In genomic region chr10:94235470-94235869, GRCh38 we compare ENCODE assay signal across 24 cellular contexts.
"Had no signal": no experiment of that assay in that cellular context is flagged by ENCODE, and none has a peak within 500 bp of the region (broad histone marks: within the 10 kb centered on the region; RNA-seq: fewer than 3 reads in every experiment).

No MANE protein-coding gene starts in this region.

- FAIRE-seq: keratinocyte had no signal

- H3K36me3 ChIP-seq: esophagus squamous epithelium had no signal

- H3K27ac ChIP-seq: esophagus squamous epithelium, gastroesophageal sphincter, right atrium auricular region, spleen, testis, transverse colon had no signal

- H3K4me3 Mint-ChIP-seq: effector memory CD8-positive, alpha-beta T cell; immature natural killer cell; natural killer cell treated with Interleukin-12 subunit alpha and Interleukin-12 subunit beta and Interleukin-15 and Interleukin-18, amount 100 ng/mL, for 72 hours; stimulated activated memory B cell treated with anti-CD40 and anti-IgM and Interleukin-4, amounts not matched to agents 10 μg/mL and 1 μg/mL and 100 μg/mL, for 72 hours; stimulated activated naive CD8-positive, alpha-beta T cell treated with anti-CD3 and anti-CD28 coated beads, Interleukin-15, Interleukin-2, amounts not matched to agents 100 ng/mL and 50 ng/mL, for 24 hours had no signal

- H3K4me1 ChIP-seq: esophagus squamous epithelium, gastroesophageal sphincter, right atrium auricular region, spleen, testis, transverse colon had no signal

- H3K27me3 ChIP-seq: esophagus squamous epithelium, gastroesophageal sphincter, right atrium auricular region, spleen, testis, transverse colon had no signal

- DNase-seq: central memory CD4-positive, alpha-beta T cell; effector memory CD8-positive, alpha-beta T cell; esophagus squamous epithelium; foreskin fibroblast; glutamatergic neuron; immature natural killer cell; left cardiac atrium; left ventricle myocardium superior; mesenchymal stem cell; midbrain; posterior cingulate gyrus; spleen; stimulated activated CD4-positive, alpha-beta T cell treated with anti-CD3 and anti-CD28 coated beads, Interleukin-15, amount 100 ng/mL, for 24 hours; stimulated activated CD4-positive, alpha-beta T cell treated with anti-CD3 and anti-CD28 coated beads, Interleukin-1b, Interleukin-23, amount 100 ng/mL, for 48 hours; stimulated activated CD4-positive, alpha-beta T cell treated with anti-CD3 and anti-CD28 coated beads, Interleukin-4, amount 100 ng/mL, for 24 hours; testis; transverse colon had no signal

- H3K27ac Mint-ChIP-seq: effector memory CD8-positive, alpha-beta T cell; immature natural killer cell; natural killer cell treated with Interleukin-12 subunit alpha and Interleukin-12 subunit beta and Interleukin-15 and Interleukin-18, amount 100 ng/mL, for 72 hours; stimulated activated memory B cell treated with anti-CD40 and anti-IgM and Interleukin-4, amounts not matched to agents 10 μg/mL and 1 μg/mL and 100 μg/mL, for 72 hours; stimulated activated naive CD8-positive, alpha-beta T cell treated with anti-CD3 and anti-CD28 coated beads, Interleukin-15, Interleukin-2, amounts not matched to agents 100 ng/mL and 50 ng/mL, for 24 hours had no signal

- H3K4me3 ChIP-seq: esophagus squamous epithelium, gastroesophageal sphincter, lung, right atrium auricular region, spleen, testis, transverse colon had no signal

- ATAC-seq: effector memory CD8-positive, alpha-beta T cell; gastroesophageal sphincter; left cardiac atrium; left ventricle myocardium superior; natural killer cell treated with Interleukin-12 subunit alpha and Interleukin-12 subunit beta and Interleukin-15 and Interleukin-18, amount 100 ng/mL, for 72 hours; stimulated activated memory B cell treated with anti-CD40 and anti-IgM and Interleukin-4, amounts not matched to agents 10 μg/mL and 1 μg/mL and 100 μg/mL, for 72 hours had no signal

- H3K36me3 Mint-ChIP-seq: immature natural killer cell; natural killer cell treated with Interleukin-12 subunit alpha and Interleukin-12 subunit beta and Interleukin-15 and Interleukin-18, amount 100 ng/mL, for 72 hours; stimulated activated memory B cell treated with anti-CD40 and anti-IgM and Interleukin-4, amounts not matched to agents 10 μg/mL and 1 μg/mL and 100 μg/mL, for 72 hours had no signal

- H3K9me3 Mint-ChIP-seq: effector memory CD8-positive, alpha-beta T cell; immature natural killer cell; natural killer cell treated with Interleukin-12 subunit alpha and Interleukin-12 subunit beta and Interleukin-15 and Interleukin-18, amount 100 ng/mL, for 72 hours; stimulated activated memory B cell treated with anti-CD40 and anti-IgM and Interleukin-4, amounts not matched to agents 10 μg/mL and 1 μg/mL and 100 μg/mL, for 72 hours; stimulated activated naive CD8-positive, alpha-beta T cell treated with anti-CD3 and anti-CD28 coated beads, Interleukin-15, Interleukin-2, amounts not matched to agents 100 ng/mL and 50 ng/mL, for 24 hours had no signal

- H3K4me1 Mint-ChIP-seq: immature natural killer cell; stimulated activated memory B cell treated with anti-CD40 and anti-IgM and Interleukin-4, amounts not matched to agents 10 μg/mL and 1 μg/mL and 100 μg/mL, for 72 hours had no signal

- H3K9me3 ChIP-seq: esophagus squamous epithelium, gastroesophageal sphincter, right atrium auricular region, testis, transverse colon had no signal
